ENCODE assay signal across 20 cellular contexts in genomic region chr4:126046081-126046614, GRCh38.
"Had no signal": no experiment of that assay in that cellular context is flagged by ENCODE, and none has a peak within 500 bp of the region (broad histone marks: within the 10 kb centered on the region; RNA-seq: fewer than 3 reads in every experiment).

No MANE protein-coding gene starts in this region.

- H3K4me3 ChIP-seq: breast epithelium, tibial artery had no signal

- H3K27me3 Mint-ChIP-seq: activated B cell treated with CpG ODN at 0.5 μM for 24 hours; activated CD4-positive, alpha-beta memory T cell treated with anti-CD3 and anti-CD28 coated beads, Interleukin-2, amount 10 ng/mL, durations not matched to agents 7 days and 5 days; natural killer cell treated with Interleukin-12 subunit alpha and Interleukin-12 subunit beta and Interleukin-15 and Interleukin-18, amount 100 ng/mL, for 72 hours had no signal

- H3K4me3 Mint-ChIP-seq: activated B cell treated with CpG ODN at 0.5 μM for 24 hours; activated CD4-positive, alpha-beta memory T cell treated with anti-CD3 and anti-CD28 coated beads, Interleukin-2, amount 10 ng/mL, durations not matched to agents 7 days and 5 days; activated naive CD4-positive, alpha-beta T cell treated with anti-CD3 and anti-CD28 coated beads for 36 hours; natural killer cell treated with Interleukin-12 subunit alpha and Interleukin-12 subunit beta and Interleukin-15 and Interleukin-18, amount 100 ng/mL, for 72 hours had no signal

- H3K9me3 ChIP-seq: breast epithelium had no signal

- H3K27me3 ChIP-seq: breast epithelium, tibial artery had no signal

- DNase-seq: activated B cell treated with CpG ODN at 0.5 μM for 24 hours; activated CD4-positive, alpha-beta memory T cell treated with anti-CD3 and anti-CD28 coated beads, Interleukin-2, amount 10 ng/mL, durations not matched to agents 7 days and 5 days; activated CD4-positive, alpha-beta T cell treated with anti-CD3 and anti-CD28 coated beads for 4 hours; activated naive CD4-positive, alpha-beta T cell treated with anti-CD3 and anti-CD28 coated beads for 36 hours; activated T-cell treated with anti-CD3 and anti-CD28 coated beads, Interleukin-2, amount 50 U/mL, for 1 hour; cerebellar nuclear complex; cortex of kidney; erythroblast; mesendoderm; nucleus accumbens; stimulated activated CD4-positive, alpha-beta T cell treated with anti-CD3 and anti-CD28 coated beads, Interleukin-12 subunit alpha, Interleukin-12 subunit beta, amount 100 ng/mL, for 4 hours; stimulated activated CD4-positive, alpha-beta T cell treated with anti-CD3 and anti-CD28 coated beads, Interleukin-1b, Interleukin-23, amount 100 ng/mL, for 48 hours; stimulated activated naive CD4-positive, alpha-beta T cell treated with Interleukin-2 at 50 U/mL for 16 hours; substantia nigra; tibial artery had no signal

- FAIRE-seq: endometrium, urothelium cell line had no signal

- H3K27ac Mint-ChIP-seq: activated B cell treated with CpG ODN at 0.5 μM for 24 hours; activated CD4-positive, alpha-beta memory T cell treated with anti-CD3 and anti-CD28 coated beads, Interleukin-2, amount 10 ng/mL, durations not matched to agents 7 days and 5 days; activated naive CD4-positive, alpha-beta T cell treated with anti-CD3 and anti-CD28 coated beads for 36 hours; activated T-helper 2 cell treated with anti-CD3 and anti-CD28 coated beads, Interferon-gamma antibody, Interleukin-2, Interleukin-4, amounts not matched to agents 10 μg/mL and 5 μg/mL and 100 μg/mL, durations not matched to agents 14 hours and 24 hours and 36 hours; natural killer cell treated with Interleukin-12 subunit alpha and Interleukin-12 subunit beta and Interleukin-15 and Interleukin-18, amount 100 ng/mL, for 72 hours had no signal

- ATAC-seq: natural killer cell treated with Interleukin-12 subunit alpha and Interleukin-12 subunit beta and Interleukin-15 and Interleukin-18, amount 100 ng/mL, for 72 hours had no signal

- H3K27ac ChIP-seq: breast epithelium, tibial artery had no signal

- H3K4me1 ChIP-seq: breast epithelium, tibial artery had no signal

- H3K4me1 Mint-ChIP-seq: activated B cell treated with CpG ODN at 0.5 μM for 24 hours; activated CD4-positive, alpha-beta memory T cell treated with anti-CD3 and anti-CD28 coated beads, Interleukin-2, amount 10 ng/mL, durations not matched to agents 7 days and 5 days had no signal

- H3K36me3 ChIP-seq: breast epithelium, tibial artery had no signal
